Comparison of ENCODE assay signal across 19 cellular contexts in the genomic region with DNA sequence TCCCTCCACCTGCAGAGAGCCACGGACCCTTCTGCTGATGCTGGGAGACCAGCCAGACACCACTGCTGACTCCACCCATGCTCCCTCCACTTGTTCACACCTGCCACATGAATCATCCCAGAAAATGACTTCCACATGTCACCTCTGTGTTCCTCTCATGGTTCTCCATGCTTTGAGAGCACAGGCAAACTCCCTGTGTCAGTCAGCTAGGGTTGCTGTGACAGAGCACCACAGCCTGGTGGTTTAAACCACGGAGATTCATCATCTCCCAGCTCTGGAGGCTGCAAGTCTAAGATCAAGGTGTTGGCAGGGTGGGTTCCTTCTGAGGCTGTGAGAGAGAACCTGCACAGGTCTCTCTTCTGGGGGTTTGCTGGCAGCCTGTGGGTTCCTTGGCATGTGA.
DNase-seq lines count a peak whose midpoint lies in the region; ATAC-seq, FAIRE-seq and TF ChIP-seq lines count a peak whose summit lies in the region.
"Had no signal": no experiment of that assay in that cellular context is flagged by ENCODE, and none has a peak within 500 bp of the region (broad histone marks: within the 10 kb centered on the region; RNA-seq: fewer than 3 reads in every experiment).

No MANE protein-coding gene starts in this region.

- H3K27me3 ChIP-seq in bronchial epithelial cell (ENCODE audit: control insufficient read depth, insufficient read depth, low read length), result peaks cover 1% of the 10 kb centered on the region
- H3K27me3 ChIP-seq: neural progenitor cell, tibial artery had no signal

- H3K4me1 Mint-ChIP-seq in activated naive CD4-positive, alpha-beta T cell treated with anti-CD3 and anti-CD28 coated beads for 36 hours (ENCODE audit: low read depth), result peaks cover 49% of the 10 kb centered on the region
- peaks cover 30% of the 10 kb centered on the region for H3K4me1 Mint-ChIP-seq in T-helper 2 cell treated with Interferon-gamma antibody and Interleukin-4, amounts not matched to agents 5 μg/mL and 100 μg/mL, for 36 hours (ENCODE audit: low read depth)
- peaks cover 31% of the 10 kb centered on the region for H3K4me1 Mint-ChIP-seq in stimulated activated effector memory CD8-positive, alpha-beta T cell treated with anti-CD3 and anti-CD28 coated beads, Interleukin-12 subunit alpha, Interleukin-12 subunit beta, amount 100 ng/mL, for 72 hours

- H3K9me3 Mint-ChIP-seq in activated naive CD4-positive, alpha-beta T cell treated with anti-CD3 and anti-CD28 coated beads for 36 hours, result no peaks in the 10 kb centered on the region
- peaks cover 10% of the 10 kb centered on the region for H3K9me3 Mint-ChIP-seq in T-helper 2 cell treated with Interferon-gamma antibody and Interleukin-4, amounts not matched to agents 5 μg/mL and 100 μg/mL, for 36 hours
- H3K9me3 Mint-ChIP-seq in stimulated activated effector memory CD8-positive, alpha-beta T cell treated with anti-CD3 and anti-CD28 coated beads, Interleukin-12 subunit alpha, Interleukin-12 subunit beta, amount 100 ng/mL, for 72 hours, result peaks cover 2% of the 10 kb centered on the region

- H3K36me3 Mint-ChIP-seq in activated naive CD4-positive, alpha-beta T cell treated with anti-CD3 and anti-CD28 coated beads for 36 hours (ENCODE audit: low read depth), result no peaks in the 10 kb centered on the region
- no peaks in the 10 kb centered on the region for H3K36me3 Mint-ChIP-seq in T-helper 2 cell treated with Interferon-gamma antibody and Interleukin-4, amounts not matched to agents 5 μg/mL and 100 μg/mL, for 36 hours (ENCODE audit: low read depth)
- H3K36me3 Mint-ChIP-seq in stimulated activated effector memory CD8-positive, alpha-beta T cell treated with anti-CD3 and anti-CD28 coated beads, Interleukin-12 subunit alpha, Interleukin-12 subunit beta, amount 100 ng/mL, for 72 hours, result no peaks in the 10 kb centered on the region
- H3K36me3 Mint-ChIP-seq: mesothelial cell of epicardium; neural progenitor cell; stimulated activated naive B cell treated with anti-CD40 and anti-IgM and Interleukin-4, amounts not matched to agents 10 μg/mL and 1 μg/mL and 100 μg/mL, for 72 hours had no signal

- TF ChIP-seq CTCF in bronchial epithelial cell (IDR thresholded peaks at IDR 0.05; ENCODE audit: insufficient read depth, low read length, severe bottlenecking), result no peak

- ATAC-seq in stimulated activated effector memory CD8-positive, alpha-beta T cell treated with anti-CD3 and anti-CD28 coated beads, Interleukin-12 subunit alpha, Interleukin-12 subunit beta, amount 100 ng/mL, for 72 hours, result peak; percentile 75
- no peak for ATAC-seq in HG02840 (IDR thresholded peaks at IDR 0.05; ENCODE audit: low FRiP score, unreplicated experiment)
- ATAC-seq in GM18517 (IDR thresholded peaks at IDR 0.05; ENCODE audit: unreplicated experiment), result no peak
- ATAC-seq: K562; psoas muscle; stimulated activated naive B cell treated with anti-CD40 and anti-IgM and Interleukin-4, amounts not matched to agents 10 μg/mL and 1 μg/mL and 100 μg/mL, for 72 hours had no signal

- no peak overlapping the region for H3K4me3 Mint-ChIP-seq in activated naive CD4-positive, alpha-beta T cell treated with anti-CD3 and anti-CD28 coated beads for 36 hours
- no peak overlapping the region for H3K4me3 Mint-ChIP-seq in T-helper 2 cell treated with Interferon-gamma antibody and Interleukin-4, amounts not matched to agents 5 μg/mL and 100 μg/mL, for 36 hours
- no peak overlapping the region for H3K4me3 Mint-ChIP-seq in stimulated activated effector memory CD8-positive, alpha-beta T cell treated with anti-CD3 and anti-CD28 coated beads, Interleukin-12 subunit alpha, Interleukin-12 subunit beta, amount 100 ng/mL, for 72 hours
- H3K4me3 Mint-ChIP-seq: mesothelial cell of epicardium; neural progenitor cell; stimulated activated naive B cell treated with anti-CD40 and anti-IgM and Interleukin-4, amounts not matched to agents 10 μg/mL and 1 μg/mL and 100 μg/mL, for 72 hours had no signal

- H3K4me3 ChIP-seq in bronchial epithelial cell (ENCODE audit: low read depth, low read length), result no peak overlapping the region
- H3K4me3 ChIP-seq: K562, neural progenitor cell, psoas muscle, skin epidermis, tibial artery had no signal

- H3K36me3 ChIP-seq in bronchial epithelial cell (ENCODE audit: control insufficient read depth, insufficient read depth, low read length), result no peaks in the 10 kb centered on the region
- H3K36me3 ChIP-seq: neural progenitor cell, tibial artery had no signal

- FAIRE-seq in bronchial epithelial cell (lab: Jason Lieb, UNC), result no peak
- FAIRE-seq: K562 had no signal

- peak; percentile 57 for DNase-seq in activated naive CD4-positive, alpha-beta T cell treated with anti-CD3 and anti-CD28 coated beads for 36 hours
- no peak for DNase-seq in activated naive CD4-positive, alpha-beta T cell (lab: John Stamatoyannopoulos, UW)
- DNase-seq in T-helper 2 cell treated with Interferon-gamma antibody and Interleukin-4, amounts not matched to agents 5 μg/mL and 100 μg/mL, for 36 hours (ENCODE audit: low spot score), result peak; percentile 48
- DNase-seq in bronchial epithelial cell (ENCODE audit: low read depth), result peak; percentile 18
- no peak for DNase-seq in stimulated activated effector memory CD8-positive, alpha-beta T cell treated with anti-CD3 and anti-CD28 coated beads, Interleukin-12 subunit alpha, Interleukin-12 subunit beta, amount 100 ng/mL, for 72 hours (ENCODE audit: low spot score in 2 of 2)
- DNase-seq: activated naive CD4-positive, alpha-beta T cell treated with Interleukin-2 at 50 U/mL for 16 hours; COR-L47; effector memory CD4-positive, alpha-beta T cell; NCI-H1930; NCI-H446 treated with DMSO at 0.1 percent for 48 hours; psoas muscle; stimulated activated naive B cell treated with anti-CD40 and anti-IgM and Interleukin-4, amounts not matched to agents 10 μg/mL and 1 μg/mL and 100 μg/mL, for 72 hours; tibial artery had no signal

- H3K27me3 Mint-ChIP-seq in activated naive CD4-positive, alpha-beta T cell treated with anti-CD3 and anti-CD28 coated beads for 36 hours (ENCODE audit: low read depth), result peaks cover 7% of the 10 kb centered on the region
- H3K27me3 Mint-ChIP-seq in T-helper 2 cell treated with Interferon-gamma antibody and Interleukin-4, amounts not matched to agents 5 μg/mL and 100 μg/mL, for 36 hours (ENCODE audit: low read depth), result peaks cover 10% of the 10 kb centered on the region

- CTCF ChIA-PET in activated naive CD4-positive, alpha-beta T cell treated with anti-CD3 and anti-CD28 coated beads for 36 hours (lab: Charles Lee), result no interaction called here

- no peak overlapping the region for H3K27ac Mint-ChIP-seq in activated naive CD4-positive, alpha-beta T cell treated with anti-CD3 and anti-CD28 coated beads for 36 hours
- H3K27ac Mint-ChIP-seq in T-helper 2 cell treated with Interferon-gamma antibody and Interleukin-4, amounts not matched to agents 5 μg/mL and 100 μg/mL, for 36 hours, result no peak overlapping the region
- no peak overlapping the region for H3K27ac Mint-ChIP-seq in stimulated activated effector memory CD8-positive, alpha-beta T cell treated with anti-CD3 and anti-CD28 coated beads, Interleukin-12 subunit alpha, Interleukin-12 subunit beta, amount 100 ng/mL, for 72 hours
- H3K27ac Mint-ChIP-seq: mesothelial cell of epicardium; neural progenitor cell; stimulated activated naive B cell treated with anti-CD40 and anti-IgM and Interleukin-4, amounts not matched to agents 10 μg/mL and 1 μg/mL and 100 μg/mL, for 72 hours had no signal

- intact Hi-C loops in activated naive CD4-positive, alpha-beta T cell treated with anti-CD3 and anti-CD28 coated beads for 36 hours (cut with micrococcal nuclease), result loop anchor here (10.0 kb wide), 1 partner anchor 671 kb away; a partner anchor contains a TSS

Comparison
In these comparisons a context has a peak if more than half of its experiments do, and no peak if none do; other contexts are left out.
1. DNase-seq: peak in activated naive CD4-positive, alpha-beta T cell treated with anti-CD3 and anti-CD28 coated beads for 36 hours (single experiment), T-helper 2 cell treated with Interferon-gamma antibody and Interleukin-4, amounts not matched to agents 5 μg/mL and 100 μg/mL, for 36 hours (single experiment) and bronchial epithelial cell (single experiment); none in activated naive CD4-positive, alpha-beta T cell (0 of 4) and stimulated activated effector memory CD8-positive, alpha-beta T cell treated with anti-CD3 and anti-CD28 coated beads, Interleukin-12 subunit alpha, Interleukin-12 subunit beta, amount 100 ng/mL, for 72 hours (0 of 2).